In the genomic region with DNA sequence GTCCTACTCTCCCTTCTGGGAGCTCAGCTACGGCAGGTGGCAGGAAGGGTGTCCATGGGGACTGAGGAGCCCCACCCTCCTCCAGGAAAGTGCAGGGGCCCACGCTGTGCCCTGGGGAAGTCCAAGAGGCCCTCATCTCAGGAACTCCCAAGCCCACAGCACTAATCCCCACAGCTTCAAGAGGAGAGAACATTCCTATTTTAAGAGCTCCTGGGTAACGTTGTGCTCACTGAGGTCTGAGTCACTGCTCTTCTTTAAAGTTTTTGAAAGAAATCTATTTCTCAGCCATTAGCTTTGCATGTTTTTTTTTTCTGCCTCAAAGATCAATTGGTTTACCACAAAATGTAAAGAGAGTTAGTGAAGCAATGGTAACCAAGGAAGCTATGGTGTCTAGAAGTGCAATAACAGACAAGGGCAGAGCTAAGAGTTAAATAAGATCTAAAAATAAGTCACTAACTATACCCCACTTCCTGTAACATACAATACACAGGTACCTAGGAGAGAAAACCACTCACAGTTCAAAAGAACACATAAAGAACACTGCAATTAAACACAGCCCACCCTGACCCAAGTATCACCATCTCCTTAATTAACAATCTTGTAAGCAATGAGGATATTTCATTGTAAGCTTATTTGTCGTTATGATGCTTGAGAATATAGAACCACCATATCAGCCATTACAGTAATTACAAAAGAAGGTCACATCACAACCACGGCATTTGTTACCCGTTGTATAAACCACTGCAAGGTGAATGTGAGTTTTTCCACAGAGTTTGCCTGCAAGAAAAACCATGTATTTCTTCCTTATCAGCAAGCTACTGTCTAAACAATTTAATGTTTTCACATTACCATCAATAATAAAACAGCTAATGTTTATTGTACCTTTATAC, we compare ENCODE assay signal across 8 cellular contexts.
DNase-seq lines count a peak whose midpoint lies in the region; ATAC-seq and TF ChIP-seq lines count a peak whose summit lies in the region.

No MANE protein-coding gene starts in this region.

- H3K27ac ChIP-seq in suprapubic skin = no peak overlapping the region

- no peaks in the 10 kb centered on the region for H3K27me3 ChIP-seq in suprapubic skin

- TF ChIP-seq CTCF in suprapubic skin (IDR thresholded peaks at IDR 0.05) = no peak

- no peaks in the 10 kb centered on the region for H3K36me3 ChIP-seq in suprapubic skin

- intact Hi-C loops in left colon (cut with DNase I, micrococcal nuclease) = no loop called here

- ATAC-seq in GM18505 (IDR thresholded peaks at IDR 0.05; ENCODE audit: unreplicated experiment) (peak; percentile 96), GM21515 (IDR thresholded peaks at IDR 0.05; ENCODE audit: unreplicated experiment) (peak; percentile 93), left colon (no peak)

- no peak for TF ChIP-seq POLR2A in GM18505 (IDR thresholded peaks at IDR 0.05; ENCODE audit: borderline replicate concordance, extremely low read depth, insufficient read depth, insufficient read length)
- no peak for TF ChIP-seq POLR2A in suprapubic skin (IDR thresholded peaks at IDR 0.05)

- no peak for TF ChIP-seq EP300 in suprapubic skin (IDR thresholded peaks at IDR 0.05)

- DNase-seq in HK-2 (ENCODE audit: unreplicated experiment) = peak; percentile 17
- peak; percentile 16 for DNase-seq in hepatic stellate cell (ENCODE audit: low spot score)
- DNase-seq in NCI-H1048 (lab: John Stamatoyannopoulos, UW) = no peak
- no peak for DNase-seq in left colon
- no peak for DNase-seq in suprapubic skin (ENCODE audit: low spot score in 2 of 2)
- DNase-seq in NCI-H1930 (lab: John Stamatoyannopoulos, UW) = no peak

- no peaks in the 10 kb centered on the region for H3K4me1 ChIP-seq in suprapubic skin

- WGBS in suprapubic skin = 87% methylated on average over 6 of the region's 6 CpGs

- H3K4me3 ChIP-seq in suprapubic skin = no peak overlapping the region

- H3K9me3 ChIP-seq in suprapubic skin = no peaks in the 10 kb centered on the region

Comparison
In these comparisons a context has a peak if more than half of its experiments do, and no peak if none do; other contexts are left out.
1. DNase-seq: peak in HK-2 (single experiment) and hepatic stellate cell (single experiment); none in NCI-H1048 (single experiment), left colon (0 of 2), suprapubic skin (0 of 2) and NCI-H1930 (0 of 2).